1 cellular context compared by ENCODE assay signal in genomic region chr6:36605102-36605501, GRCh38.
TF ChIP-seq lines count a peak whose summit lies in the region.

No MANE protein-coding gene starts in this region.

TF ChIP-seq in SK-N-SH, 30 proteins besides CTCF, POLR2A, EP300 and RAD21 (continued from another document):
- TF ChIP-seq ZBTB33 (IDR thresholded peaks at IDR 0.05; ENCODE audit: borderline replicate concordance, low read depth) (no peak), EZH2phosphoT487 (IDR thresholded peaks at IDR 0.05; ENCODE audit: borderline replicate concordance, low read depth) (no peak), TCF12 (IDR thresholded peaks at IDR 0.05) (no peak)
